ENCODE assay signal across 22 cellular contexts in genomic region chr5:39379683-39380082, GRCh38. TPM values are rescaled to one million over a fixed set of nuclear protein-coding genes. Genes with fewer than 3 reads are reported as not detected.
A peak's percentile ranks its signal among the peaks of the same experiment; 100 is the strongest.
DNase-seq lines count a peak whose midpoint lies in the region; ATAC-seq and TF ChIP-seq lines count a peak whose summit lies in the region.
"Had no signal": no experiment of that assay in that cellular context is flagged by ENCODE, and none has a peak within 500 bp of the region (broad histone marks: within the 10 kb centered on the region; RNA-seq: fewer than 3 reads in every experiment).

No MANE protein-coding gene starts in this region.

- H3K4me3 Mint-ChIP-seq in endothelial cell (ENCODE audit: unreplicated experiment), result peak overlapping the region; percentile 43
- H3K4me3 Mint-ChIP-seq: IgD-negative memory B cell had no signal

- H3K18ac ChIP-seq in mesenchymal stem cell (ENCODE audit: low read depth in 1 of 2, low read length in 2 of 2), result no peak overlapping the region

- in situ Hi-C loops in HAP-1 (cut with MboI; ENCODE audit: low sequenced_read_pairs), result loop anchor here (10.0 kb wide), 1 partner anchor 175 kb away; no protein-coding TSS in a partner anchor

- H2BK5ac ChIP-seq in mesenchymal stem cell (ENCODE audit: low read depth, low read length, poor library complexity, severe bottlenecking), result no peak overlapping the region

- intact Hi-C loops in Right ventricle myocardium inferior (cut with DNase I), result loop anchor here (5.0 kb wide), 1 partner anchor 43 kb away; the partner anchor contains the start of gene DAB2
- intact Hi-C loops in cardiac septum (cut with DNase I), result no loop called here
- intact Hi-C loops in vagina (cut with DNase I), result loop anchor here (5.0 kb wide), 1 partner anchor 168 kb away; no protein-coding TSS in a partner anchor

- ATAC-seq in Right ventricle myocardium inferior, result peak; percentile 60

- H2AK5ac ChIP-seq in mesenchymal stem cell (ENCODE audit: low read length, severe bottlenecking), result no peak overlapping the region

- H3K36me3 ChIP-seq in mesenchymal stem cell (ENCODE audit: control insufficient read depth in 1 of 2, insufficient read depth in 2 of 2, low read depth in 1 of 2, low read length in 2 of 2) (peaks cover 48 to 99% of the 10 kb centered on the region in 2 experiments), vagina (peaks cover 0 to 31% of the 10 kb centered on the region in 2 donors), HAP-1 (replicated peaks) (no peaks in the 10 kb centered on the region)

- peak overlapping the region; percentile 16 for H3K9ac ChIP-seq in mesenchymal stem cell (ENCODE audit: low read length)
- H3K9ac ChIP-seq: KMS-11 had no signal

- H2BK12ac ChIP-seq in mesenchymal stem cell (ENCODE audit: low read length in 2 of 2), result no peak overlapping the region

- H3K4me2 ChIP-seq in mesenchymal stem cell (ENCODE audit: low read length, poor library complexity, severe bottlenecking), result no peak overlapping the region
- H3K4me2 ChIP-seq: KMS-11, PC-9 had no signal

- H3K14ac ChIP-seq in mesenchymal stem cell (ENCODE audit: low read length in 2 of 2), result no peak overlapping the region

- TF ChIP-seq POLR2A in vagina (IDR thresholded peaks at IDR 0.05), result no peak

- no peaks in the 10 kb centered on the region for H3K27me3 ChIP-seq in mesenchymal stem cell (ENCODE audit: control insufficient read depth in 1 of 2, insufficient read depth in 1 of 2, low read length in 2 of 2)
- H3K27me3 ChIP-seq in vagina, result no peaks in the 10 kb centered on the region
- H3K27me3 ChIP-seq in HAP-1 (ENCODE audit: low read depth), result no peaks in the 10 kb centered on the region

- H3K79me1 ChIP-seq in mesenchymal stem cell (replicated peaks; ENCODE audit: low read length, poor library complexity, severe bottlenecking), result peaks cover 17% of the 10 kb centered on the region

- H4K8ac ChIP-seq in mesenchymal stem cell (ENCODE audit: low read length), result no peak overlapping the region

- H3K4me1 ChIP-seq in mesenchymal stem cell (ENCODE audit: control insufficient read depth, insufficient read depth, low read depth, low read length) (no peaks in the 10 kb centered on the region), vagina (no peaks in the 10 kb centered on the region), HAP-1 (no peaks in the 10 kb centered on the region)

- H2BK15ac ChIP-seq in mesenchymal stem cell (ENCODE audit: low read depth, poor library complexity, severe bottlenecking), result no peak overlapping the region

- H3K36me3 Mint-ChIP-seq in endothelial cell (ENCODE audit: low read depth, unreplicated experiment), result peaks cover 59% of the 10 kb centered on the region
- H3K36me3 Mint-ChIP-seq: IgD-negative memory B cell had no signal

- H3K27ac ChIP-seq in mesenchymal stem cell (ENCODE audit: low read length, poor library complexity, severe bottlenecking), result no peak overlapping the region
- H3K27ac ChIP-seq in vagina, result peak overlapping the region; percentile 34
- H3K27ac ChIP-seq: 22Rv1, KMS-11, PC-9 had no signal

- H3K4me1 Mint-ChIP-seq in endothelial cell (ENCODE audit: unreplicated experiment), result peaks cover 7% of the 10 kb centered on the region
- H3K4me1 Mint-ChIP-seq: IgD-negative memory B cell had no signal

- 87% methylated on average over 3 of the region's 3 CpGs for WGBS in mesenchymal stem cell

- no peak for DNase-seq in Right ventricle myocardium inferior (ENCODE audit: missing footprints)
- DNase-seq in cardiac septum (ENCODE audit: low spot score), result no peak
- no peak for DNase-seq in endothelial cell (ENCODE audit: low spot score)
- no peak for DNase-seq in mesenchymal stem cell
- DNase-seq in vagina (ENCODE audit: extremely low spot score in 2 of 2), result no peak
- DNase-seq in HAP-1 (ENCODE audit: low spot score in 2 of 2), result no peak
- no peak for DNase-seq in COLO829 (ENCODE audit: low spot score)
- DNase-seq in NCI-H524 treated with DMSO at 0.1 percent for 48 hours (lab: John Stamatoyannopoulos, UW), result no peak
- DNase-seq: ACHN, DMS153, H7, MM.1S, NCI-H2029, NCI-H446 treated with DMSO at 0.1 percent for 48 hours, NCI-H526 treated with DMSO at 0.1 percent for 48 hours, SHP77 had no signal

- no peak overlapping the region for H4K91ac ChIP-seq in mesenchymal stem cell (ENCODE audit: low read length)

- H3K4ac ChIP-seq in mesenchymal stem cell (ENCODE audit: low read depth in 1 of 2, low read length in 2 of 2), result no peak overlapping the region

- H3K9me3 ChIP-seq in mesenchymal stem cell (ENCODE audit: control insufficient read depth, low read length) (no peaks in the 10 kb centered on the region), vagina (no peaks in the 10 kb centered on the region), HAP-1 (no peaks in the 10 kb centered on the region)

- H3K9me3 Mint-ChIP-seq in endothelial cell (ENCODE audit: unreplicated experiment), result no peaks in the 10 kb centered on the region
- H3K9me3 Mint-ChIP-seq: IgD-negative memory B cell had no signal

- no peak overlapping the region for H2BK120ac ChIP-seq in mesenchymal stem cell (ENCODE audit: low read depth, low read length)

- H2AFZ ChIP-seq in mesenchymal stem cell (ENCODE audit: low read depth, low read length), result no peak overlapping the region
- H2AFZ ChIP-seq: PC-9 had no signal

- H3K27me3 Mint-ChIP-seq in endothelial cell (ENCODE audit: unreplicated experiment), result peaks cover 2% of the 10 kb centered on the region

- no peak overlapping the region for H3K23ac ChIP-seq in mesenchymal stem cell (ENCODE audit: low read length in 2 of 2)

- TF ChIP-seq CTCF in endothelial cell (IDR thresholded peaks at IDR 0.05; ENCODE audit: unreplicated experiment) (no peak), vagina (IDR thresholded peaks at IDR 0.05) (no peak)

- no peak overlapping the region for H3K27ac Mint-ChIP-seq in endothelial cell (ENCODE audit: unreplicated experiment)
- H3K27ac Mint-ChIP-seq: IgD-negative memory B cell had no signal

- H3K4me3 ChIP-seq in mesenchymal stem cell (ENCODE audit: insufficient read depth in 1 of 2, low read depth in 1 of 2, low read length in 2 of 2), result no peak overlapping the region
- no peak overlapping the region for H3K4me3 ChIP-seq in vagina
- no peak overlapping the region for H3K4me3 ChIP-seq in HAP-1
- H3K4me3 ChIP-seq: PC-9 had no signal

RNA-seq across cellular contexts. Expression of gene C9, which starts 15.4 kb away (rescaled TPM):
- total RNA-seq in Right ventricle myocardium inferior, result not detected
- not detected for total RNA-seq in cardiac septum
- not detected for total RNA-seq in endothelial cell (ENCODE audit: unreplicated experiment)
- not detected for polyA plus RNA-seq in mesenchymal stem cell (2013, experiment 1 of 2)
- not detected for polyA plus RNA-seq in mesenchymal stem cell (2013, experiment 2 of 2)
- total RNA-seq in vagina, result not detected
- total RNA-seq: H7, PC-9, RPMI7951 had no signal
- polyA plus RNA-seq: BJ, IgD-negative memory B cell had no signal

RNA-seq across cellular contexts. Expression of gene DAB2, which starts 45.1 kb away (rescaled TPM):
- total RNA-seq in Right ventricle myocardium inferior (41.9 TPM), cardiac septum (28.7 TPM), endothelial cell (ENCODE audit: unreplicated experiment) (70.7 TPM), vagina (60.4 TPM)
- 87.8 TPM for polyA plus RNA-seq in mesenchymal stem cell (2013, experiment 1 of 2)
- 86.6 TPM for polyA plus RNA-seq in mesenchymal stem cell (2013, experiment 2 of 2)
